36 cellular contexts compared by ENCODE assay signal in genomic region chr5:76964018-76964417, GRCh38. TPM values are rescaled to one million over a fixed set of nuclear protein-coding genes. Genes with fewer than 3 reads are reported as not detected.
"Had no signal": no experiment of that assay in that cellular context is flagged by ENCODE, and none has a peak within 500 bp of the region (broad histone marks: within the 10 kb centered on the region; RNA-seq: fewer than 3 reads in every experiment).

No MANE protein-coding gene starts in this region.

- H3K4me1 Mint-ChIP-seq: activated B cell treated with CpG ODN at 0.5 μM for 24 hours; activated naive CD4-positive, alpha-beta T cell treated with anti-CD3 and anti-CD28 coated beads, Interleukin-2, amount 50 U/mL, for 24 hours had no signal

- H3K36me3 ChIP-seq: ascending aorta, MG63, Peyer's patch, SJSA1 had no signal

- H3K9me3 ChIP-seq: ascending aorta, MG63, Peyer's patch, SJSA1 had no signal

- H3K27me3 Mint-ChIP-seq: activated CD4-positive, alpha-beta memory T cell treated with anti-CD3 and anti-CD28 coated beads for 36 hours had no signal

- H3K27ac Mint-ChIP-seq: activated B cell treated with CpG ODN at 0.5 μM for 24 hours; activated CD4-positive, alpha-beta memory T cell treated with anti-CD3 and anti-CD28 coated beads for 36 hours; activated naive CD4-positive, alpha-beta T cell treated with anti-CD3 and anti-CD28 coated beads, Interleukin-2, amount 50 U/mL, for 24 hours; activated naive CD8-positive, alpha-beta T cell treated with anti-CD3 and anti-CD28 coated beads, Interleukin-2, amount 10 ng/mL, durations not matched to agents 7 days and 5 days; activated T-cell treated with anti-CD3 and anti-CD28 coated beads, Interleukin-2, amount 50 U/mL, for 72 hours; activated T-helper 17 cell treated with anti-CD3 and anti-CD28 coated beads, Interleukin-2, amount 50 U/mL, for 72 hours had no signal

- H3K27ac ChIP-seq: ascending aorta, Peyer's patch, SJSA1, VCaP had no signal

- DNase-seq: activated B cell treated with CpG ODN at 0.5 μM for 24 hours; activated CD4-positive, alpha-beta memory T cell treated with anti-CD3 and anti-CD28 coated beads for 36 hours; activated CD4-positive, alpha-beta T cell treated with anti-CD3 and anti-CD28 coated beads for 4 hours; activated CD4-positive, alpha-beta T cell treated with anti-CD3 and anti-CD28 coated beads, Interleukin-2, amount 50 U/mL, for 1 hour; activated CD4-positive, CD25-positive, alpha-beta regulatory T cell treated with anti-CD3 and anti-CD28 coated beads, Interleukin-2, amount 50 U/mL, for 72 hours; activated CD8-positive, alpha-beta memory T cell treated with anti-CD3 and anti-CD28 coated beads, Interleukin-2, amount 50 U/mL, for 48 hours; activated effector memory CD4-positive, alpha-beta T cell treated with anti-CD3 and anti-CD28 coated beads, Interleukin-2, amount 50 U/mL, for 16 hours; activated naive CD4-positive, alpha-beta T cell treated with Interleukin-2 at 50 U/mL for 16 hours; activated naive CD8-positive, alpha-beta T cell treated with anti-CD3 and anti-CD28 coated beads, Interleukin-2, amount 10 ng/mL, durations not matched to agents 7 days and 5 days; activated T-cell treated with anti-CD3 and anti-CD28 coated beads, Interleukin-2, amount 50 U/mL, for 72 hours; amygdala; Kasumi-1; KG1; MG63; NCI-H1048; NCI-H1105 treated with DMSO at 0.1 percent for 48 hours; NCI-H1436; NCI-H1694; NCI-H1930; NCI-H2081 treated with DMSO at 0.1 percent for 48 hours; NCI-H345; NCI-H524 treated with DMSO at 0.1 percent for 48 hours; PC-3; Peyer's patch; RPMI8226; SHP77 treated with DMSO at 0.1 percent for 48 hours; T-helper 1 cell; T-helper 2 cell; T-helper 9 cell had no signal

- H3K27me3 ChIP-seq: ascending aorta, MG63, Peyer's patch, SJSA1 had no signal

- H3K36me3 Mint-ChIP-seq: activated CD4-positive, alpha-beta memory T cell treated with anti-CD3 and anti-CD28 coated beads for 36 hours; activated naive CD4-positive, alpha-beta T cell treated with anti-CD3 and anti-CD28 coated beads, Interleukin-2, amount 50 U/mL, for 24 hours; activated naive CD8-positive, alpha-beta T cell treated with anti-CD3 and anti-CD28 coated beads, Interleukin-2, amount 10 ng/mL, durations not matched to agents 7 days and 5 days had no signal

- H3K4me3 ChIP-seq: ascending aorta, MG63, Peyer's patch, SJSA1 had no signal

- H3K4me1 ChIP-seq: ascending aorta, Peyer's patch had no signal

- H3K4me3 Mint-ChIP-seq: activated B cell treated with CpG ODN at 0.5 μM for 24 hours; activated CD4-positive, alpha-beta memory T cell treated with anti-CD3 and anti-CD28 coated beads for 36 hours; activated naive CD4-positive, alpha-beta T cell treated with anti-CD3 and anti-CD28 coated beads, Interleukin-2, amount 50 U/mL, for 24 hours; activated naive CD8-positive, alpha-beta T cell treated with anti-CD3 and anti-CD28 coated beads, Interleukin-2, amount 10 ng/mL, durations not matched to agents 7 days and 5 days; activated T-cell treated with anti-CD3 and anti-CD28 coated beads, Interleukin-2, amount 50 U/mL, for 72 hours; activated T-helper 17 cell treated with anti-CD3 and anti-CD28 coated beads, Interleukin-2, amount 50 U/mL, for 72 hours had no signal

- ATAC-seq: activated T-cell treated with anti-CD3 and anti-CD28 coated beads, Interleukin-2, amount 50 U/mL, for 72 hours; activated T-helper 17 cell treated with anti-CD3 and anti-CD28 coated beads, Interleukin-2, amount 50 U/mL, for 72 hours; PC-3; SK-N-SH treated with all-trans-retinoic acid at 6 μM for 48 hours had no signal

- H3K9me3 Mint-ChIP-seq: activated B cell treated with CpG ODN at 0.5 μM for 24 hours; activated CD4-positive, alpha-beta memory T cell treated with anti-CD3 and anti-CD28 coated beads for 36 hours; activated naive CD4-positive, alpha-beta T cell treated with anti-CD3 and anti-CD28 coated beads, Interleukin-2, amount 50 U/mL, for 24 hours; activated naive CD8-positive, alpha-beta T cell treated with anti-CD3 and anti-CD28 coated beads, Interleukin-2, amount 10 ng/mL, durations not matched to agents 7 days and 5 days; activated T-cell treated with anti-CD3 and anti-CD28 coated beads, Interleukin-2, amount 50 U/mL, for 72 hours; activated T-helper 17 cell treated with anti-CD3 and anti-CD28 coated beads, Interleukin-2, amount 50 U/mL, for 72 hours had no signal

RNA-seq across cellular contexts. Expression of gene CRHBP, which starts 11.2 kb away (rescaled TPM):
- total RNA-seq: activated B cell treated with CpG ODN at 0.5 μM for 24 hours; activated CD4-positive, alpha-beta memory T cell treated with anti-CD3 and anti-CD28 coated beads for 36 hours; NCI-H460; PC-3 had no signal
